8 cellular contexts compared by ENCODE assay signal in the genomic region with DNA sequence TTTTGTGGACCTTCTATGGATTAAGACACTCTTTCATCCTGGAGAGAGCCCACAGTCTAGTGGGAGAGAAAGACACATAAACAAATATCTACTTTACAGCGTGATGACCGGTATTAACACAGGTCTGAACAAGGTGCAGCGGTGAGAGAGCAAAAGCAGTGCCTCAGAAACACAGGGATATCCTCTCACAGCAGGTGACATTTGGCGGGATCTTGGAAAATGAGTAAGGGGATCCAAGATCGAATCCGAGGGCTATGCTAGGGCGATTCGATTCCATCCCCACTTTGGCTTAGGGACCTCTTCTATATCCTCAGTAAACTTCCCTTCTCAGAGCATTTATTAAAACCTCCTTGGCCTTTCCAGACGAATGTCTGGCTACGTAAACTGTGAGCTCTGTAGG. TPM values are rescaled to one million over a fixed set of nuclear protein-coding genes. Genes with fewer than 3 reads are reported as not detected.
DNase-seq lines count a peak whose midpoint lies in the region; TF ChIP-seq lines count a peak whose summit lies in the region.

No MANE protein-coding gene starts in this region.

- no peaks in the 10 kb centered on the region for H3K27me3 ChIP-seq in SJCRH30
- H3K27me3 ChIP-seq in fibroblast of lung (ENCODE audit: control insufficient read depth, insufficient read depth, low read length) = no peaks in the 10 kb centered on the region
- no peaks in the 10 kb centered on the region for H3K27me3 ChIP-seq in rectal smooth muscle tissue (ENCODE audit: control insufficient read depth, insufficient read depth, low read length)

- H3K4me2 ChIP-seq in fibroblast of lung (ENCODE audit: extremely low read depth, insufficient read depth, low read length) = peak overlapping the region; percentile 96

- peak overlapping the region; percentile 96 for H3K9ac ChIP-seq in fibroblast of lung (ENCODE audit: insufficient read depth, low read length)
- H3K9ac ChIP-seq in rectal smooth muscle tissue (ENCODE audit: low read length) = peak overlapping the region; percentile 84

- peaks cover 89% of the 10 kb centered on the region for H3K79me2 ChIP-seq in fibroblast of lung (ENCODE audit: control insufficient read depth, insufficient read depth, low read length)

- peak overlapping the region; percentile 97 for H3K27ac ChIP-seq in SJCRH30
- peak overlapping the region; percentile 99 for H3K27ac ChIP-seq in fibroblast of lung (ENCODE audit: insufficient read depth, low read length)
- peak overlapping the region; percentile 75 for H3K27ac ChIP-seq in rectal smooth muscle tissue (ENCODE audit: low read depth, low read length)

- H3K4me3 ChIP-seq in SJCRH30 (peak overlapping the region; percentile 78), fibroblast of lung (replicated peaks in 1 of 4; ENCODE audit: control extremely low read depth in 1 of 4, insufficient read depth in 1 of 4, low read depth in 3 of 4, low read length in 4 of 4) (peak overlapping the region; percentile 92 to 97 (median 92)), rectal smooth muscle tissue (ENCODE audit: low read length) (peak overlapping the region; percentile 82)

- TF ChIP-seq CTCF in fibroblast of lung (conservative IDR thresholded peaks at IDR 0.05 in 1 of 2, IDR thresholded peaks at IDR 0.05 in 1 of 2; ENCODE audit: low read depth in 1 of 2, low read length in 2 of 2) = no peak

- DNase-seq in NCI-H82 (lab: John Stamatoyannopoulos, UW) = peak; percentile 17
- no peak for DNase-seq in NCI-H82 treated with DMSO at 0.1 percent for 48 hours (lab: John Stamatoyannopoulos, UW; ENCODE audit: unreplicated experiment)
- DNase-seq in SJCRH30 = peak in 1 of 2 experiments; percentile 2
- DNase-seq in fibroblast of lung (ENCODE audit: low read depth in 2 of 2) = no peak
- DNase-seq in NCI-H1694 treated with DMSO at 0.1 percent for 48 hours (lab: John Stamatoyannopoulos, UW) = no peak
- DNase-seq in hypothalamus (lab: John Stamatoyannopoulos, UW) = no peak
- DNase-seq in superior temporal gyrus (ENCODE audit: extremely low spot score) = no peak

- no peaks in the 10 kb centered on the region for H4K20me1 ChIP-seq in fibroblast of lung (ENCODE audit: control insufficient read depth, extremely low read depth, insufficient read depth, low read length)

- H3K36me3 ChIP-seq in SJCRH30 = peaks cover 8% of the 10 kb centered on the region
- H3K36me3 ChIP-seq in fibroblast of lung (ENCODE audit: control insufficient read depth, insufficient read depth, low read length) = no peaks in the 10 kb centered on the region
- no peaks in the 10 kb centered on the region for H3K36me3 ChIP-seq in rectal smooth muscle tissue (ENCODE audit: control insufficient read depth, insufficient read depth, low read length)

- no peak overlapping the region for H2AFZ ChIP-seq in fibroblast of lung (ENCODE audit: low read length)

- H3K9me3 ChIP-seq in SJCRH30 (replicated peaks) (no peaks in the 10 kb centered on the region), fibroblast of lung (ENCODE audit: control insufficient read depth, insufficient read depth, low read depth, low read length) (no peaks in the 10 kb centered on the region)

- H3K4me1 ChIP-seq in SJCRH30 (peaks cover 6% of the 10 kb centered on the region; the same call in 1 of the 2 replicates), fibroblast of lung (ENCODE audit: control insufficient read depth, extremely low read depth, insufficient read depth, low read length) (peaks cover 10% of the 10 kb centered on the region), rectal smooth muscle tissue (ENCODE audit: control insufficient read depth, insufficient read depth, low read length) (peaks cover 20% of the 10 kb centered on the region)

RNA-seq across cellular contexts. Expression of a gene that starts 0.7 kb away (rescaled TPM):
- total RNA-seq in SJCRH30 (2014; rRNA removed; shearing (Covaris generic)) = 65.2 and 77.8 TPM in 2 replicates
- 95.5 and 120 TPM in 2 replicates for total RNA-seq in fibroblast of lung
- 90.0 and 91.5 TPM in 2 replicates for polyA plus RNA-seq in fibroblast of lung
- 67.0 and 77.3 TPM in 2 replicates for polyA plus RNA-seq in fibroblast of lung (2012)
- 28.3 and 31.7 TPM in 2 replicates for polyA minus RNA-seq in fibroblast of lung (ENCODE audit: low replicate concordance)

RNA-seq across cellular contexts. Expression of a gene that starts 1.2 kb away (rescaled TPM):
- 232 and 236 TPM in 2 replicates for total RNA-seq in SJCRH30 (2014; rRNA removed; shearing (Covaris generic))
- total RNA-seq in fibroblast of lung = 152 and 180 TPM in 2 replicates
- 182 and 222 TPM in 2 replicates for polyA plus RNA-seq in fibroblast of lung
- 164 and 207 TPM in 2 replicates for polyA plus RNA-seq in fibroblast of lung (2012)
- polyA minus RNA-seq in fibroblast of lung (ENCODE audit: low replicate concordance) = 17.0 and 24.3 TPM in 2 replicates

RNA-seq across cellular contexts. Expression of a gene that starts 53.1 kb away (rescaled TPM):
- total RNA-seq in SJCRH30 (2014; rRNA removed; shearing (Covaris generic)) = not detected in 2 replicates
- 0.17 and 0.51 TPM in 2 replicates for total RNA-seq in fibroblast of lung
- polyA plus RNA-seq in fibroblast of lung = 1.1 and 3.5 TPM in 2 replicates
- polyA plus RNA-seq in fibroblast of lung (2012) = 1.2 and 4.2 TPM in 2 replicates
- polyA minus RNA-seq in fibroblast of lung (ENCODE audit: low replicate concordance) = 2.4 TPM in 1 of 2 replicates, not detected in the other
